ENCODE assay signal across 9 cellular contexts in genomic region chr10:93993414-93993781, GRCh38. TPM values are rescaled to one million over a fixed set of nuclear protein-coding genes. Genes with fewer than 3 reads are reported as not detected.
DNase-seq lines count a peak whose midpoint lies in the region; ATAC-seq and TF ChIP-seq lines count a peak whose summit lies in the region.
"Had no signal": no experiment of that assay in that cellular context is flagged by ENCODE, and none has a peak within 500 bp of the region (broad histone marks: within the 10 kb centered on the region; RNA-seq: fewer than 3 reads in every experiment).

No MANE protein-coding gene starts in this region.

- no peak for TF ChIP-seq CTCF in cardiac muscle cell (IDR thresholded peaks at IDR 0.05; ENCODE audit: low read depth, low read length)
- TF ChIP-seq CTCF in brain microvascular endothelial cell (IDR thresholded peaks at IDR 0.05; ENCODE audit: low read depth, low read length, missing control alignments) = no peak
- TF ChIP-seq CTCF in lower lobe of right lung (IDR thresholded peaks at IDR 0.05) = no peak
- no peak for TF ChIP-seq CTCF in upper lobe of right lung (IDR thresholded peaks at IDR 0.05)

- no peak overlapping the region for H3K27ac ChIP-seq in cardiac muscle cell
- H3K27ac ChIP-seq in brain microvascular endothelial cell = no peak overlapping the region
- no peak overlapping the region for H3K27ac ChIP-seq in lower lobe of right lung
- no peak overlapping the region for H3K27ac ChIP-seq in upper lobe of right lung

- H3K9me3 ChIP-seq in cardiac muscle cell (ENCODE audit: low read depth) (no peaks in the 10 kb centered on the region), lower lobe of right lung (no peaks in the 10 kb centered on the region), upper lobe of right lung (no peaks in the 10 kb centered on the region)

- in situ Hi-C loops in brain microvascular endothelial cell (cut with HindIII; ENCODE audit: low pct_ligation_motif_present, low sequenced_read_pairs) = no loop called here

- ATAC-seq in lower lobe of right lung = peak in 1 of 2 donors; percentile 22
- ATAC-seq in upper lobe of right lung = peak; percentile 13

- H3K4me1 ChIP-seq in cardiac muscle cell (ENCODE audit: low read depth) (no peaks in the 10 kb centered on the region), lower lobe of right lung (peaks cover 19% of the 10 kb centered on the region), upper lobe of right lung (peaks cover 8% of the 10 kb centered on the region)

- no peaks in the 10 kb centered on the region for H3K36me3 ChIP-seq in cardiac muscle cell
- H3K36me3 ChIP-seq in brain microvascular endothelial cell (replicated peaks) = no peaks in the 10 kb centered on the region
- H3K36me3 ChIP-seq in lower lobe of right lung = no peaks in the 10 kb centered on the region
- no peaks in the 10 kb centered on the region for H3K36me3 ChIP-seq in upper lobe of right lung

- H3K4me3 ChIP-seq in cardiac muscle cell (peak overlapping the region; percentile 51), brain microvascular endothelial cell (ENCODE audit: low read depth, low read length) (peak overlapping the region; percentile 39), lower lobe of right lung (peak overlapping the region; percentile 60), upper lobe of right lung (peak overlapping the region; percentile 59)

- no peak for DNase-seq in cardiac muscle cell (ENCODE audit: low read depth in 1 of 2, low spot score in 1 of 2)
- no peak for DNase-seq in cardiac septum (ENCODE audit: low spot score)
- DNase-seq in brain microvascular endothelial cell = no peak
- no peak for DNase-seq in lower lobe of right lung
- DNase-seq in upper lobe of right lung = no peak
- no peak for DNase-seq in SW 1271 (lab: John Stamatoyannopoulos, UW)
- DNase-seq in effector CD4-positive, alpha-beta T cell = no peak
- no peak for DNase-seq in stimulated activated naive CD4-positive, alpha-beta T cell (lab: John Stamatoyannopoulos, UW)
- DNase-seq: activated gamma-delta T cell treated with Interleukin-2 at 50 U/mL for 16 hours had no signal

- intact Hi-C loops in cardiac septum (cut with DNase I) (loop anchor here (2.0 to 10.0 kb wide), 2 partner anchors 47 to 281 kb away; no protein-coding TSS in a partner anchor), lower lobe of right lung (cut with DNase I) (no loop called here), upper lobe of right lung (cut with DNase I) (no loop called here)

- peaks cover 5% of the 10 kb centered on the region for H3K27me3 ChIP-seq in cardiac muscle cell
- no peaks in the 10 kb centered on the region for H3K27me3 ChIP-seq in brain microvascular endothelial cell (replicated peaks)
- H3K27me3 ChIP-seq in lower lobe of right lung (ENCODE audit: low read depth) = peaks cover 18% of the 10 kb centered on the region
- peaks cover 29% of the 10 kb centered on the region for H3K27me3 ChIP-seq in upper lobe of right lung

RNA-seq across cellular contexts. Expression of gene PLCE1, which starts 0.3 kb away (rescaled TPM):
- total RNA-seq in cardiac muscle cell = 0.99 and 1.9 TPM in 2 replicates
- 1.6 and 3.0 TPM in 2 replicates for polyA plus RNA-seq in cardiac muscle cell
- total RNA-seq in cardiac septum = 51.5 TPM
- 10.5 TPM for total RNA-seq in lower lobe of right lung
- total RNA-seq in upper lobe of right lung = 14.3 TPM
